ENCODE assay signal across 16 cellular contexts in the genomic region with DNA sequence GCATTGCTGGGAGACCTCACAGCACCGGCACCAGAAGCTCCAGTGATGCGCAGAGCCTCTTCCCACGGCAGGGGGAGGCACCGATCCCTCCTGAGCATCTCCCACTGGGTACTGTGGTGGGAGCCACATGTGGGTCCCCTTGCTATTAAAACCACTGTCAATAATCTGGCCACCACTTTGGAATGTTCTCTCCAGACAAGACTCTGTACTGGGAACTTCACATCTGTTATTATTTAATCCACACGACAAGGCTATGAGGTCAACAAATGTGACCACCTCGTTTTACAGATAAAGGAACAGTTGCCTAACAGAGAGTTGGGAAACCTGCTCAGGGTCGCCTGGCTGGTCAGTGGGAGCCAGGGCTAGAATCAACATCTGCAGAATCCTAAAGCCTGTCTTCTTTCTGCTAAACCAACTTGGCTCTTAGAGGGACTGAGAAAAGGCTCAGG.
DNase-seq lines count a peak whose midpoint lies in the region; ATAC-seq and TF ChIP-seq lines count a peak whose summit lies in the region.
"Had no signal": no experiment of that assay in that cellular context is flagged by ENCODE, and none has a peak within 500 bp of the region (broad histone marks: within the 10 kb centered on the region; RNA-seq: fewer than 3 reads in every experiment).

No MANE protein-coding gene starts in this region.

- H3K14ac ChIP-seq in trophoblast cell (ENCODE audit: low read length), result no peak overlapping the region

- no peak overlapping the region for H3K18ac ChIP-seq in trophoblast cell (ENCODE audit: low read length)

- no peaks in the 10 kb centered on the region for H3K36me3 ChIP-seq in kidney epithelial cell (ENCODE audit: control insufficient read depth, insufficient read depth, low read length)
- H3K36me3 ChIP-seq in gastrocnemius medialis, result no peaks in the 10 kb centered on the region
- peaks cover 0 to 4% of the 10 kb centered on the region in 2 experiments for H3K36me3 ChIP-seq in trophoblast cell (ENCODE audit: control insufficient read depth in 1 of 2, insufficient read depth in 2 of 2, low read length in 2 of 2)
- H3K36me3 ChIP-seq: thoracic aorta had no signal

- no peak overlapping the region for H2BK120ac ChIP-seq in trophoblast cell (ENCODE audit: insufficient read depth, low read length, poor library complexity)

- in situ Hi-C loops in astrocyte of the cerebellum (cut with HindIII; ENCODE audit: low sequenced_read_pairs), result no loop called here
- in situ Hi-C loops in gastrocnemius medialis (cut with MboI; ENCODE audit: low sequenced_read_pairs in 4 of 4), result loop anchor here (5.0 to 10.0 kb wide), 2 partner anchors 69 to 77 kb away; a partner anchor contains a TSS

- no peak overlapping the region for H2AK5ac ChIP-seq in trophoblast cell (ENCODE audit: low read length)

- H3K23ac ChIP-seq in trophoblast cell (ENCODE audit: low read length), result no peak overlapping the region

- H3K9me3 ChIP-seq in AG04450 (ENCODE audit: control insufficient read depth, insufficient read depth, low read length), result no peaks in the 10 kb centered on the region
- H3K9me3 ChIP-seq in gastrocnemius medialis, result no peaks in the 10 kb centered on the region
- no peaks in the 10 kb centered on the region for H3K9me3 ChIP-seq in trophoblast cell (ENCODE audit: insufficient read depth, low read depth, low read length)
- H3K9me3 ChIP-seq: Peyer's patch, thoracic aorta had no signal

- H4K91ac ChIP-seq in trophoblast cell (ENCODE audit: low read depth, low read length), result no peak overlapping the region

- H4K12ac ChIP-seq in trophoblast cell (ENCODE audit: low read depth, low read length), result no peak overlapping the region

- no peak overlapping the region for H3K9ac ChIP-seq in trophoblast cell (ENCODE audit: low read length)

- no peak overlapping the region for H3K4me3 ChIP-seq in AG04450 (ENCODE audit: low read depth, low read length)
- no peak overlapping the region for H3K4me3 ChIP-seq in astrocyte of the cerebellum (ENCODE audit: low read depth, low read length)
- no peak overlapping the region for H3K4me3 ChIP-seq in kidney epithelial cell (ENCODE audit: low read depth, low read length)
- no peak overlapping the region for H3K4me3 ChIP-seq in gastrocnemius medialis
- no peak overlapping the region for H3K4me3 ChIP-seq in trophoblast cell (ENCODE audit: low read depth, low read length)
- H3K4me3 ChIP-seq: Peyer's patch, thoracic aorta had no signal

- H3K4me2 ChIP-seq in trophoblast cell (ENCODE audit: low read length), result no peak overlapping the region

- H2AFZ ChIP-seq in trophoblast cell (ENCODE audit: insufficient read depth, low read length, poor library complexity), result no peak overlapping the region

- H2BK12ac ChIP-seq in trophoblast cell (ENCODE audit: low read length), result no peak overlapping the region

- TF ChIP-seq POLR2A in gastrocnemius medialis (IDR thresholded peaks at IDR 0.05) (no peak), erythroblast (IDR thresholded peaks at IDR 0.05; ENCODE audit: low read length) (no peak)

- POLR2A ChIA-PET in AG04450 (lab: Yijun Ruan, JAX), result no interaction called here

- H4K8ac ChIP-seq in trophoblast cell (ENCODE audit: low read depth, low read length), result no peak overlapping the region

- peaks cover 3% of the 10 kb centered on the region for H3K79me1 ChIP-seq in trophoblast cell (ENCODE audit: low read length)

- CTCF ChIA-PET in AG04450 (lab: Charles Lee), result no interaction called here

- intact Hi-C loops in gastrocnemius medialis (cut with DNase I; ENCODE audit: low total_unique reads), result loop anchor here (10.0 kb wide), 1 partner anchor 267 kb away; no protein-coding TSS in a partner anchor

- WGBS in trophoblast cell (ENCODE audit: extremely low coverage, insufficient coverage, insufficient read length), result no CpG with 5 or more reads among the region's 7 CpGs

- no peak overlapping the region for H3K4ac ChIP-seq in trophoblast cell (ENCODE audit: low read depth, low read length)

- no peaks in the 10 kb centered on the region for H3K79me2 ChIP-seq in trophoblast cell (ENCODE audit: control insufficient read depth, insufficient read depth, low read length, poor library complexity)

- peaks cover 6% of the 10 kb centered on the region for H3K27me3 ChIP-seq in AG04450 (ENCODE audit: control insufficient read depth, insufficient read depth, low read length)
- no peaks in the 10 kb centered on the region for H3K27me3 ChIP-seq in kidney epithelial cell (ENCODE audit: control insufficient read depth, insufficient read depth, low read length)
- no peaks in the 10 kb centered on the region for H3K27me3 ChIP-seq in gastrocnemius medialis
- no peaks in the 10 kb centered on the region for H3K27me3 ChIP-seq in trophoblast cell (ENCODE audit: insufficient read depth, low read length)
- H3K27me3 ChIP-seq: Peyer's patch had no signal

- no peak overlapping the region for H2BK5ac ChIP-seq in trophoblast cell (ENCODE audit: low read depth, low read length, poor library complexity)

- DNase-seq in AG04450 (ENCODE audit: low read depth, low spot score), result no peak
- peak; percentile 12 for DNase-seq in HK-2 (ENCODE audit: unreplicated experiment)
- no peak for DNase-seq in astrocyte of the cerebellum (ENCODE audit: low read depth)
- DNase-seq in kidney epithelial cell (ENCODE audit: low read depth), result no peak
- no peak for DNase-seq in gastrocnemius medialis
- DNase-seq in T-helper 2 cell, result no peak
- DNase-seq in trophoblast cell, result no peak
- no peak for DNase-seq in erythroblast (lab: John Stamatoyannopoulos, UW)
- DNase-seq: activated CD4-positive, alpha-beta T cell treated with anti-CD3 and anti-CD28 coated beads for 36 hours; activated naive CD8-positive, alpha-beta T cell treated with anti-CD3 and anti-CD28 coated beads, Interleukin-2, amount 10 ng/mL, durations not matched to agents 7 days and 5 days; AML-193; cortex of kidney; NCI-H510A treated with DMSO at 0.1 percent for 48 hours; Peyer's patch; posterior cingulate gyrus had no signal

- no peak for ATAC-seq in gastrocnemius medialis
- ATAC-seq: activated CD4-positive, alpha-beta T cell treated with anti-CD3 and anti-CD28 coated beads for 36 hours had no signal

- H3K27ac ChIP-seq in AG04450 (ENCODE audit: low read depth, low read length) (peak overlapping the region; percentile 21), gastrocnemius medialis (peak overlapping the region in 1 of 4 donors; percentile 24), trophoblast cell (ENCODE audit: low read depth, low read length) (no peak overlapping the region)
- H3K27ac ChIP-seq: Peyer's patch, thoracic aorta had no signal

- TF ChIP-seq CTCF in AG04450 (IDR thresholded peaks at IDR 0.05; ENCODE audit: low read depth, low read length) (no peak), astrocyte of the cerebellum (IDR thresholded peaks at IDR 0.05; ENCODE audit: low read depth, low read length, missing control alignments) (peak; percentile 26), kidney epithelial cell (IDR thresholded peaks at IDR 0.05; ENCODE audit: insufficient read depth, low read length, poor library complexity, severe bottlenecking) (peak; percentile 38), gastrocnemius medialis (IDR thresholded peaks at IDR 0.05 in 4 of 5, conservative IDR thresholded peaks at IDR 0.05 in 1 of 5) (no peak)

- peaks cover 0 to 11% of the 10 kb centered on the region in 2 donors for H3K4me1 ChIP-seq in gastrocnemius medialis
- peaks cover 8 to 17% of the 10 kb centered on the region in 2 experiments for H3K4me1 ChIP-seq in trophoblast cell (ENCODE audit: control insufficient read depth in 1 of 2, insufficient read depth in 2 of 2, low read length in 2 of 2)

Comparison
In these comparisons a context has a peak if more than half of its experiments do, and no peak if none do; other contexts are left out.
1. CTCF ChIP-seq: peak in astrocyte of the cerebellum (single experiment) and kidney epithelial cell (single experiment); none in AG04450 (single experiment) and gastrocnemius medialis (0 of 5).